1 cellular context compared by ENCODE assay signal in genomic region chr6:158040051-158040803, GRCh38.
A peak's percentile ranks its signal among the peaks of the same experiment; 100 is the strongest.
TF ChIP-seq lines count a peak whose summit lies in the region.

No MANE protein-coding gene starts in this region.

TF ChIP-seq in HepG2, 621 proteins besides CTCF, POLR2A, EP300 and RAD21 (continued from another document and continues in another):
- TF ChIP-seq HNF4G (IDR thresholded peaks at IDR 0.05; ENCODE audit: borderline replicate concordance, low read depth, low read length) (peak; percentile 67; the same call in 1 of the 2 replicates), HNF4G (CRISPR knock-in tag; IDR thresholded peaks at IDR 0.05; ENCODE audit: borderline replicate concordance, low read depth) (peak; percentile 77; the same call in 1 of the 2 replicates), KLF16 (CRISPR knock-in tag; IDR thresholded peaks at IDR 0.05) (peak in 1 of 2 experiments; percentile 93; a peak in 2 of 4 replicates), ZNF616 (CRISPR knock-in tag; IDR thresholded peaks at IDR 0.05; ENCODE audit: low read depth) (no peak), ATRX (CRISPR knock-in tag; IDR thresholded peaks at IDR 0.05; ENCODE audit: borderline replicate concordance) (no peak), ZFY (CRISPR knock-in tag; IDR thresholded peaks at IDR 0.05) (peak; percentile 33), GATA4 (IDR thresholded peaks at IDR 0.05; ENCODE audit: borderline replicate concordance, low read depth) (peak; percentile 93), ZIK1 (CRISPR knock-in tag; IDR thresholded peaks at IDR 0.05; ENCODE audit: borderline replicate concordance, low read depth) (no peak), CBFB (CRISPR knock-in tag; IDR thresholded peaks at IDR 0.05) (no peak), MYC (CRISPR knock-in tag; IDR thresholded peaks at IDR 0.05; ENCODE audit: borderline replicate concordance) (peak; percentile 46; the same call in 1 of the 2 replicates), ARNTL (CRISPR knock-in tag; IDR thresholded peaks at IDR 0.05) (no peak; the same call in 1 of the 2 replicates), ZNF333 (CRISPR knock-in tag; IDR thresholded peaks at IDR 0.05; ENCODE audit: borderline replicate concordance) (no peak; the same call in 1 of the 2 replicates), MAZ (IDR thresholded peaks at IDR 0.05; ENCODE audit: borderline replicate concordance, low read depth, low read length) (no peak), MAZ (CRISPR knock-in tag; IDR thresholded peaks at IDR 0.05; ENCODE audit: low read depth) (no peak; the same call in 1 of the 2 replicates), SMAD1 (CRISPR knock-in tag; IDR thresholded peaks at IDR 0.05; ENCODE audit: borderline replicate concordance, low read depth) (0 out of 2 replicates have a peak, but pooled peaks have one; percentile 82), ZNF552 (CRISPR knock-in tag; IDR thresholded peaks at IDR 0.05; ENCODE audit: borderline replicate concordance) (no peak), THRA (CRISPR knock-in tag; IDR thresholded peaks at IDR 0.05; ENCODE audit: borderline replicate concordance) (peak; percentile 89), ARNT (IDR thresholded peaks at IDR 0.05) (peak; percentile 89; the same call in 1 of the 2 replicates), SMYD3 (CRISPR knock-in tag; IDR thresholded peaks at IDR 0.05) (no peak), ZNF235 (CRISPR knock-in tag; IDR thresholded peaks at IDR 0.05; ENCODE audit: borderline replicate concordance) (no peak), NBN (conservative IDR thresholded peaks at IDR 0.05) (no peak), ZNF691 (CRISPR knock-in tag; IDR thresholded peaks at IDR 0.05; ENCODE audit: borderline replicate concordance, low read depth) (peak; percentile 63; the same call in 1 of the 2 replicates), BRF2 (CRISPR knock-in tag; IDR thresholded peaks at IDR 0.05) (no peak), ZNF577 (CRISPR knock-in tag; IDR thresholded peaks at IDR 0.05; ENCODE audit: borderline replicate concordance, low read depth) (0 out of 2 replicates have a peak, but pooled peaks have one; percentile 57), TCF7L2 (IDR thresholded peaks at IDR 0.05; ENCODE audit: low read depth, low read length) (no peak), MED8 (CRISPR knock-in tag; IDR thresholded peaks at IDR 0.05; ENCODE audit: insufficient replicate concordance) (peak; percentile 59), ZNF597 (CRISPR knock-in tag; IDR thresholded peaks at IDR 0.05) (no peak), YEATS2 (CRISPR knock-in tag; IDR thresholded peaks at IDR 0.05; ENCODE audit: borderline replicate concordance) (no peak), NFYC (CRISPR knock-in tag; IDR thresholded peaks at IDR 0.05) (no peak), ZNF720 (CRISPR knock-in tag; IDR thresholded peaks at IDR 0.05) (no peak; the same call in 1 of the 2 replicates), POGK (CRISPR knock-in tag; conservative IDR thresholded peaks at IDR 0.05) (no peak), NRL (CRISPR knock-in tag; IDR thresholded peaks at IDR 0.05; ENCODE audit: borderline replicate concordance) (no peak), HOXA3 (CRISPR knock-in tag; IDR thresholded peaks at IDR 0.05) (peak; percentile 76; the same call in 1 of the 2 replicates), CREB1 (IDR thresholded peaks at IDR 0.05) (0 out of 2 replicates have a peak, but pooled peaks have one; percentile 44), CREB1 (CRISPR knock-in tag; IDR thresholded peaks at IDR 0.05) (peak; percentile 87), RBFOX2 (IDR thresholded peaks at IDR 0.05; ENCODE audit: low read depth, low read length) (peak; percentile 59; the same call in 1 of the 2 replicates), ZNF205 (CRISPR knock-in tag; IDR thresholded peaks at IDR 0.05) (peak; percentile 49; the same call in 1 of the 2 replicates), MNT (IDR thresholded peaks at IDR 0.05) (peak; percentile 87), JUNB (CRISPR knock-in tag; IDR thresholded peaks at IDR 0.05; ENCODE audit: borderline replicate concordance) (peak; percentile 99), TRAFD1 (CRISPR knock-in tag; IDR thresholded peaks at IDR 0.05; ENCODE audit: borderline replicate concordance) (no peak), ARID2 (CRISPR knock-in tag; IDR thresholded peaks at IDR 0.05; ENCODE audit: borderline replicate concordance) (no peak), ZKSCAN8 (CRISPR knock-in tag; IDR thresholded peaks at IDR 0.05; ENCODE audit: borderline replicate concordance) (peak; percentile 90; the same call in 1 of the 2 replicates), SIN3A (IDR thresholded peaks at IDR 0.05; ENCODE audit: borderline replicate concordance, low read depth, low read length) (no peak; the same call in 1 of the 2 replicates), ZBTB2 (CRISPR knock-in tag; IDR thresholded peaks at IDR 0.05; ENCODE audit: low read depth) (no peak), PHF21A (CRISPR knock-in tag; IDR thresholded peaks at IDR 0.05) (peak; percentile 91), ELF4 (CRISPR knock-in tag; IDR thresholded peaks at IDR 0.05; ENCODE audit: borderline replicate concordance) (no peak), ARID4A (CRISPR knock-in tag; IDR thresholded peaks at IDR 0.05; ENCODE audit: borderline replicate concordance) (peak; percentile 76), TEAD3 (CRISPR knock-in tag; optimal IDR thresholded peaks at IDR 0.05; ENCODE audit: borderline replicate concordance) (peak; percentile 99), ZBTB42 (CRISPR knock-in tag; IDR thresholded peaks at IDR 0.05) (no peak; the same call in 1 of the 2 replicates), ZSCAN20 (CRISPR knock-in tag; IDR thresholded peaks at IDR 0.05; ENCODE audit: borderline replicate concordance) (no peak), DR1 (CRISPR knock-in tag; IDR thresholded peaks at IDR 0.05) (no peak)
